8 cellular contexts compared by ENCODE assay signal in the genomic region with DNA sequence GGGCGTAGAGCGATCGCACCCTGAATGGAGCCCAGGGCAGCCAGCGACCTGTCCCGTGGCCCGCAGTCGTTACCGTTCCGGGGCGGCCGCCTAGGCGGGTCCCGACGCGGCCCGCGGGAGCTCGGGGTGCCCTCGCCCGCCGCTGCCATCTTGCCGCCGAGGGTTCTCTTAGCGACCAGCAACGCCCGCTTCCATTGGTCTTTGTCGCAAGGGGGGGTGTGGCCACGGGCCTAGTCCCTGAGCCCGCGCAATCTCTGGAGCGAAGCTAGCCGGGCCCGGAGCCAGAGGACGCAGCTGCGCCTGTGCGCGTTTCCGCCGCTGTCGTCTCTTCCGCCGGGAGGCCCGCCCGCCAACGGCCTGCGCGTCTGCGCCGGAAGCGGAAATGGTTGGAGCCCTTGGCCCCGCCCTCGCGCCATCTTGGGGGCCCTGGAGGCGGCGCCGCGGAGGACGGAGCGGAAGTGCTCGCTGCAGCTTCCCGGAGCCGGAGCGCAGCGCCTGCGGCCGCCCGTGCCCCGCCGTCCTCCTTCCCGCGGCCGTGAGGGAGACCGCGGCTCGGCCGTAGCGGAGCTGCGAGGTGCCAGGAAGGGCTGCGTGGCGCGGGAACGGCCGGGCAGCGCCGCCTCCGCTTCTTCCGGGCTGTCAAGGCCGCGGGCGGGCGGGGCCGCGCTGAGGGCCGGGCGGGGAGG. TPM values are rescaled to one million over a fixed set of nuclear protein-coding genes. Genes with fewer than 3 reads are reported as not detected.
DNase-seq lines count a peak whose midpoint lies in the region; ATAC-seq and TF ChIP-seq lines count a peak whose summit lies in the region.

Gene MORN1, minus strand, starts transcription at position 170 of the 686 bp plus-strand sequence. Its CDS starts 21 bp downstream, at position 149.
A gene with protein sequence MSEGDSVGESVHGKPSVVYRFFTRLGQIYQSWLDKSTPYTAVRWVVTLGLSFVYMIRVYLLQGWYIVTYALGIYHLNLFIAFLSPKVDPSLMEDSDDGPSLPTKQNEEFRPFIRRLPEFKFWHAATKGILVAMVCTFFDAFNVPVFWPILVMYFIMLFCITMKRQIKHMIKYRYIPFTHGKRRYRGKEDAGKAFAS (plus strand): TSS at position 457 of the 686 bp plus-strand sequence. CDS start 3,950 bp downstream, outside the sequence.

- no peak for TF ChIP-seq CTCF in C4-2B (conservative IDR thresholded peaks at IDR 0.05)

- intact Hi-C loops in left colon (cut with DNase I, micrococcal nuclease): no loop called here

- DNase-seq in NCI-H69 (lab: John Stamatoyannopoulos, UW) (peak; percentile 97), cortex of kidney (lab: John Stamatoyannopoulos, UW) (peak; percentile 64), left colon (peak; percentile 99 to 100)
- peak; percentile 98 for DNase-seq in activated CD4-positive, alpha-beta T cell treated with anti-CD3 and anti-CD28 coated beads, Interleukin-2, amount 50 U/mL, for 1 hour
- peak; percentile 96 to 97 for DNase-seq in stimulated activated CD4-positive, alpha-beta T cell treated with anti-CD3 and anti-CD28 coated beads, Interleukin-1b, Interleukin-23, amount 100 ng/mL, for 4 hours (ENCODE audit: low read depth in 2 of 2)

- peak within 1 kb of the TSS; percentile 90 for H3K27ac ChIP-seq in C4-2B

- peak; percentile 96 for ATAC-seq in GM19372 (IDR thresholded peaks at IDR 0.05; ENCODE audit: low read depth, unreplicated experiment)
- peak; percentile 95 for ATAC-seq in HG03521 (IDR thresholded peaks at IDR 0.05; ENCODE audit: unreplicated experiment)
- ATAC-seq in left colon: peak; percentile 92

RNA-seq across cellular contexts. Expression of gene MORN1, which starts in this region (rescaled TPM):
- total RNA-seq in left colon: 10 to 100 TPM; 11.0 to 15.2 TPM

RNA-seq across cellular contexts. Expression of the second gene that starts in this region (rescaled TPM):
- total RNA-seq in left colon: 100 to 1,000 TPM; 191 to 221 TPM

Comparison
In these comparisons a context has a peak if more than half of its experiments do, and no peak if none do; other contexts are left out.
1. Peak in every context shown above with its lines: DNase-seq, ATAC-seq and H3K27ac ChIP-seq.